Comparison of ENCODE assay signal across 9 cellular contexts in genomic region chr16:77307764-77308561, GRCh38.
DNase-seq lines count a peak whose midpoint lies in the region; ATAC-seq and TF ChIP-seq lines count a peak whose summit lies in the region.
"Had no signal": no experiment of that assay in that cellular context is flagged by ENCODE, and none has a peak within 500 bp of the region (broad histone marks: within the 10 kb centered on the region; RNA-seq: fewer than 3 reads in every experiment).

No MANE protein-coding gene starts in this region.

- H2BK15ac ChIP-seq in H9 (ENCODE audit: low read depth, low read length) = no peak overlapping the region

- no peaks in the 10 kb centered on the region for H3K9me3 Mint-ChIP-seq in Calu3 (ENCODE audit: low read depth, unreplicated experiment)
- no peaks in the 10 kb centered on the region for H3K9me3 Mint-ChIP-seq in activated T-helper 17 cell treated with anti-CD3 and anti-CD28 coated beads, Interleukin-2, amount 50 U/mL, for 72 hours
- H3K9me3 Mint-ChIP-seq in H9 = no peaks in the 10 kb centered on the region

- H2BK120ac ChIP-seq in H9 (ENCODE audit: low read depth, low read length, poor library complexity, severe bottlenecking) = no peak overlapping the region

- H3K27me3 ChIP-seq in left lung = no peaks in the 10 kb centered on the region
- H3K27me3 ChIP-seq in H9 (ENCODE audit: insufficient read depth, low read length) = no peaks in the 10 kb centered on the region
- H3K27me3 ChIP-seq in HAP-1 (ENCODE audit: low read depth) = no peaks in the 10 kb centered on the region

- no peaks in the 10 kb centered on the region for H3K9me2 ChIP-seq in OCI-LY7 (ENCODE audit: insufficient read depth, low read length)

- no peak overlapping the region for H3K9ac ChIP-seq in H9 (ENCODE audit: extremely low read depth, insufficient read length, low read length)

- H3K79me1 ChIP-seq in H9 (ENCODE audit: insufficient read depth, low read depth, low read length, poor library complexity, severe bottlenecking) = no peaks in the 10 kb centered on the region

- no peaks in the 10 kb centered on the region for H3K9me3 ChIP-seq in left lung
- H3K9me3 ChIP-seq in H9 (ENCODE audit: control insufficient read depth, low read depth, low read length) = no peaks in the 10 kb centered on the region
- no peaks in the 10 kb centered on the region for H3K9me3 ChIP-seq in OCI-LY7 (ENCODE audit: low read length)
- H3K9me3 ChIP-seq in HAP-1 = no peaks in the 10 kb centered on the region

- no peak overlapping the region for H2BK5ac ChIP-seq in H9 (ENCODE audit: insufficient read length, low read length)

- H3K4me3 ChIP-seq in left lung (no peak overlapping the region), OCI-LY7 (ENCODE audit: low read depth, low read length, poor library complexity, severe bottlenecking) (no peak overlapping the region), HAP-1 (no peak overlapping the region)

- no peak overlapping the region for H3K18ac ChIP-seq in H9 (ENCODE audit: insufficient read length, low read depth, low read length)

- H2BK12ac ChIP-seq in H9 (ENCODE audit: insufficient read length, low read depth, low read length) = no peak overlapping the region

- H3K23me2 ChIP-seq in H9 (ENCODE audit: insufficient read length, low read depth, low read length, poor library complexity, severe bottlenecking) = no peaks in the 10 kb centered on the region

- no peak overlapping the region for H4K5ac ChIP-seq in H9 (ENCODE audit: insufficient read length, low read depth, low read length)

- no peak overlapping the region for H3K4me3 Mint-ChIP-seq in Calu3 (ENCODE audit: low read depth, unreplicated experiment)
- H3K4me3 Mint-ChIP-seq in activated T-helper 17 cell treated with anti-CD3 and anti-CD28 coated beads, Interleukin-2, amount 50 U/mL, for 72 hours = peak overlapping the region; percentile 35
- H3K4me3 Mint-ChIP-seq in H9 = no peak overlapping the region

- H3K56ac ChIP-seq in H9 (ENCODE audit: insufficient read length, low read depth, low read length) = no peak overlapping the region

- POLR2A ChIA-PET in HEK293T (lab: Yijun Ruan, JAX) (no interaction called here), OCI-LY7 (lab: Charles Lee) (interaction anchor here (2.7 kb wide), 1 partner anchor 8 kb away, joined by 9 read pairs; no protein-coding TSS in a partner anchor)

- no peak overlapping the region for H2BK20ac ChIP-seq in H9 (ENCODE audit: low read depth, low read length, poor library complexity, severe bottlenecking)

- no peaks in the 10 kb centered on the region for H3K27me3 Mint-ChIP-seq in Calu3 (ENCODE audit: unreplicated experiment)
- H3K27me3 Mint-ChIP-seq in activated T-helper 17 cell treated with anti-CD3 and anti-CD28 coated beads, Interleukin-2, amount 50 U/mL, for 72 hours = peaks cover 7% of the 10 kb centered on the region
- H3K27me3 Mint-ChIP-seq in H9 (ENCODE audit: low read depth) = no peaks in the 10 kb centered on the region

- intact Hi-C loops in Calu3 (cut with micrococcal nuclease; ENCODE audit: unreplicated experiment) = loop anchor here (5.0 kb wide), 1 partner anchor 71 kb away; no protein-coding TSS in a partner anchor
- intact Hi-C loops in left lung (cut with DNase I) = no loop called here
- intact Hi-C loops in OCI-LY7 (cut with micrococcal nuclease; ENCODE audit: unreplicated experiment) = no loop called here

- H3K4me2 ChIP-seq in H9 (ENCODE audit: insufficient read depth, insufficient read length, low read length) = no peak overlapping the region
- no peak overlapping the region for H3K4me2 ChIP-seq in OCI-LY7 (ENCODE audit: low read length)

- no CpG with 5 or more reads among the region's 4 CpGs for WGBS in H9 (ENCODE audit: extremely low coverage, insufficient read length, low lambda C conversion rate)

- H3K27ac Mint-ChIP-seq in Calu3 (ENCODE audit: unreplicated experiment) (peak overlapping the region; percentile 22), H9 (no peak overlapping the region)
- H3K27ac Mint-ChIP-seq in activated T-helper 17 cell treated with anti-CD3 and anti-CD28 coated beads, Interleukin-2, amount 50 U/mL, for 72 hours = peak overlapping the region; percentile 74

- TF ChIP-seq CTCF in Calu3 (IDR thresholded peaks at IDR 0.05; ENCODE audit: unreplicated experiment) = no peak
- no peak for TF ChIP-seq CTCF in left lung (IDR thresholded peaks at IDR 0.05)
- no peak for TF ChIP-seq CTCF in H9 (conservative IDR thresholded peaks at IDR 0.05)
- no peak for TF ChIP-seq CTCF in OCI-LY7 (conservative IDR thresholded peaks at IDR 0.05; ENCODE audit: low read length)

- ATAC-seq in activated T-helper 17 cell treated with anti-CD3 and anti-CD28 coated beads, Interleukin-2, amount 50 U/mL, for 72 hours (replicated peaks) = peak; percentile 91
- ATAC-seq in left lung (peak; percentile 60), HG03342 (IDR thresholded peaks at IDR 0.05; ENCODE audit: unreplicated experiment) (no peak)

- H3K4me1 ChIP-seq in left lung (no peaks in the 10 kb centered on the region), H9 (ENCODE audit: insufficient read depth, low read length) (no peaks in the 10 kb centered on the region), OCI-LY7 (ENCODE audit: insufficient read depth, low read length, poor library complexity, severe bottlenecking) (no peaks in the 10 kb centered on the region), HAP-1 (no peaks in the 10 kb centered on the region)

- H3K36me3 ChIP-seq in left lung = no peaks in the 10 kb centered on the region
- no peaks in the 10 kb centered on the region for H3K36me3 ChIP-seq in OCI-LY7 (ENCODE audit: insufficient read depth, low read length)
- no peaks in the 10 kb centered on the region for H3K36me3 ChIP-seq in HAP-1 (replicated peaks)

- H3K4ac ChIP-seq in H9 (ENCODE audit: low read depth, low read length) = no peak overlapping the region

- H3T11ph ChIP-seq in H9 (ENCODE audit: low read length) = no peak overlapping the region

- H3K4me1 Mint-ChIP-seq in Calu3 (ENCODE audit: low read depth, unreplicated experiment) (peaks cover 24% of the 10 kb centered on the region), H9 (no peaks in the 10 kb centered on the region)
- peaks cover 5% of the 10 kb centered on the region for H3K4me1 Mint-ChIP-seq in activated T-helper 17 cell treated with anti-CD3 and anti-CD28 coated beads, Interleukin-2, amount 50 U/mL, for 72 hours

- in situ Hi-C loops in HAP-1 (cut with MboI; ENCODE audit: low sequenced_read_pairs) = no loop called here

- H4K20me1 ChIP-seq in H9 (ENCODE audit: control insufficient read depth, insufficient read depth, insufficient read length) = no peaks in the 10 kb centered on the region
- no peaks in the 10 kb centered on the region for H4K20me1 ChIP-seq in OCI-LY7 (ENCODE audit: insufficient read depth, low read length)

- H3K79me2 ChIP-seq in H9 (ENCODE audit: insufficient read depth, low read length) (no peaks in the 10 kb centered on the region), OCI-LY7 (ENCODE audit: insufficient read depth, low read depth, low read length) (no peaks in the 10 kb centered on the region)

- BruUV-seq in Calu3 (replicated peaks; lab: Mats Ljungman, UMichigan) (no TSS peak), OCI-LY7 (replicated peaks; lab: Mats Ljungman, UMichigan) (no TSS peak)

- H3K27ac ChIP-seq in left lung = no peak overlapping the region
- H3K27ac ChIP-seq in H9 (ENCODE audit: insufficient read length, low read depth, low read length) = no peak overlapping the region
- no peak overlapping the region for H3K27ac ChIP-seq in OCI-LY7 (ENCODE audit: low read depth, low read length, poor library complexity, severe bottlenecking)

- no peak overlapping the region for H2AK5ac ChIP-seq in H9 (ENCODE audit: insufficient read length, low read length)

- no peak overlapping the region for H2AFZ ChIP-seq in H9 (ENCODE audit: low read length)
- no peak overlapping the region for H2AFZ ChIP-seq in OCI-LY7 (ENCODE audit: low read length)

- H3K23ac ChIP-seq in H9 (ENCODE audit: insufficient read length, low read depth, low read length) = no peak overlapping the region

- H4K8ac ChIP-seq in H9 (replicated peaks; ENCODE audit: insufficient read length, low read depth, low read length) = no peak overlapping the region

- H3K36me3 Mint-ChIP-seq in Calu3 (ENCODE audit: insufficient read depth, unreplicated experiment) (no peaks in the 10 kb centered on the region), H9 (ENCODE audit: insufficient read depth in 1 of 3, low read depth in 3 of 3) (no peaks in the 10 kb centered on the region)
- no peaks in the 10 kb centered on the region for H3K36me3 Mint-ChIP-seq in activated T-helper 17 cell treated with anti-CD3 and anti-CD28 coated beads, Interleukin-2, amount 50 U/mL, for 72 hours (ENCODE audit: low read depth)

- DNase-seq in Calu3 (no peak), HEK293T (ENCODE audit: extremely low spot score) (no peak), left lung (no peak), H9 (no peak), OCI-LY7 (ENCODE audit: low spot score) (no peak), HAP-1 (ENCODE audit: low spot score in 2 of 2) (no peak)
- DNase-seq: amniotic stem cell had no signal

- CTCF ChIA-PET in Calu3 (lab: Charles Lee) (interaction anchor here (0.7 to 0.8 kb wide), 2 partner anchors 282 to 731 kb away, joined by 4 to 6 read pairs; no protein-coding TSS in a partner anchor), HEK293T (lab: Yijun Ruan, JAX) (interaction anchor here (0.7 to 2.0 kb wide), 2 partner anchors 39 to 71 kb away, joined by 3 to 7 read pairs; no protein-coding TSS in a partner anchor), OCI-LY7 (lab: Charles Lee; ENCODE audit: unreplicated experiment) (interaction anchor here (0.6 kb wide), 2 partner anchors 11 to 670 kb away, joined by 3 to 4 read pairs; no protein-coding TSS in a partner anchor)

- H3K14ac ChIP-seq in H9 (ENCODE audit: insufficient read depth, low read length) = no peak overlapping the region

- H4K91ac ChIP-seq in H9 (ENCODE audit: insufficient read length, low read depth, low read length) = no peak overlapping the region

TF ChIP-seq in HEK293T, 16 proteins besides CTCF, POLR2A, EP300 and RAD21:
- no peak for TF ChIP-seq SP1 (IDR thresholded peaks at IDR 0.05)
- no peak for TF ChIP-seq ARNT (IDR thresholded peaks at IDR 0.05)
- peak; percentile 43; the same call in 1 of the 2 replicates for TF ChIP-seq PKNOX1 (IDR thresholded peaks at IDR 0.05)

Comparison
In these comparisons a context has a peak if more than half of its experiments do, and no peak if none do; other contexts are left out.
1. H3K27ac Mint-ChIP-seq: peak in Calu3 (single experiment) and activated T-helper 17 cell treated with anti-CD3 and anti-CD28 coated beads, Interleukin-2, amount 50 U/mL, for 72 hours (single experiment); none in H9 (0 of 3).